Comparison of ENCODE assay signal across 12 cellular contexts in the genomic region with DNA sequence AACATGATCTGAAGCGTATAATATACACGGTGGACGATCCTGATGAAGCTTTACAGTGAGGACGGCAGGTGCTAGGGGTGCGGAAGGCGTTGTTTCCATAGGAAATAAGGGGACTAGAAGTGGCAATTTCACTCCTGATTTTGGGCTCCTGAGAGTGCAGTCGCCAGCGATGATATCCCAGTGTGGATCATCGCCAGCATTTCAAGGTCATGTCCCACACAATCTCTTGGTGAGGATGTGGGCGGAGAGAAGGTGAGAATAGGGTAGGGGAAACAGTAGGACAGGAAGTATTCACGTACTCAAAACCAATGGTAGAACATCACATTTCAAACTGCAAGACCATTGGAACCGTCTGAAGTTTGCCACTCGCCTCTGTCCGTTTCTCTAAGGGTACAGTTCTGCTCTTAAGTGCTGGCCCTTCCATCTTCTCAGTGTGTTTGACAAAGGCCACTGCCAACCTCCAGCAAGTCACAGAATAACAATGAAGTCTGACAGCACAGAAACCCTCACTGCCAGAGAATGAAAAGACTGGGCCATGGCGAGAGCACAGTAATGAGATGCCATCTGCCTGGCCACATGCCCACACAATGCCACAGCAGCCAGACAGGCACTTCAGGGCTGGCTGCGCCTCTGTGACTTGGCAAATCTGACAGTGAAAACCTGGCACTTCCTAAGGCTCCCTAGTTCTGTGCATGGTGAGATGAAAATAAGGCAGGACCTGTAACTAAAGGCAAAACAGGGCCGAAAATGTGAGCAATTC. TPM values are rescaled to one million over a fixed set of nuclear protein-coding genes. Genes with fewer than 3 reads are reported as not detected.
DNase-seq lines count a peak whose midpoint lies in the region; ATAC-seq and TF ChIP-seq lines count a peak whose summit lies in the region.
"Had no signal": no experiment of that assay in that cellular context is flagged by ENCODE, and none has a peak within 500 bp of the region (broad histone marks: within the 10 kb centered on the region; RNA-seq: fewer than 3 reads in every experiment).

No MANE protein-coding gene starts in this region.

- DNase-seq in IMR-90, result no peak
- DNase-seq in NCI-H446 treated with DMSO at 0.1 percent for 48 hours (lab: John Stamatoyannopoulos, UW), result peak; percentile 79
- DNase-seq in heart left ventricle, result peak; percentile 79 to 90 (median 83)
- DNase-seq in putamen (ENCODE audit: low spot score), result peak; percentile 89
- DNase-seq in NCI-H1930 (lab: John Stamatoyannopoulos, UW), result no peak
- DNase-seq in dermis blood vessel endothelial cell, result no peak
- DNase-seq in DMS114 treated with DMSO at 0.1 percent for 48 hours (lab: John Stamatoyannopoulos, UW; ENCODE audit: unreplicated experiment), result no peak
- no peak for DNase-seq in activated T-cell treated with anti-CD3 and anti-CD28 coated beads, Interleukin-2, amount 50 U/mL, for 1 hour
- DNase-seq: HFFc6; stimulated activated CD4-positive, alpha-beta T cell treated with anti-CD3 and anti-CD28 coated beads, Interleukin-2, amount 100 ng/mL, for 48 hours had no signal

- no peak overlapping the region for H3K14ac ChIP-seq in IMR-90 (replicated peaks; ENCODE audit: low read depth, low read length)

- H4K91ac ChIP-seq in IMR-90 (ENCODE audit: insufficient read depth, low read depth, low read length), result no peak overlapping the region

- peaks cover 18% of the 10 kb centered on the region for H4K20me1 ChIP-seq in IMR-90 (ENCODE audit: insufficient read depth, low read length)

- no peaks in the 10 kb centered on the region for H3K79me1 ChIP-seq in IMR-90 (ENCODE audit: low read depth in 1 of 2, low read length in 2 of 2)

- CTCF ChIA-PET in IMR-90 (lab: Yijun Ruan, JAX), result no interaction called here

- no peak overlapping the region for H3K23ac ChIP-seq in IMR-90 (ENCODE audit: low read depth, low read length)

- H3K4me1 ChIP-seq in IMR-90 (ENCODE audit: control insufficient read depth, insufficient read depth, low read length), result peaks cover 6% of the 10 kb centered on the region
- H3K4me1 ChIP-seq in heart left ventricle, result peaks cover 0 to 53% (median 23%) of the 10 kb centered on the region in 12 donors

- peaks cover 18% of the 10 kb centered on the region for H3K9me1 ChIP-seq in IMR-90 (ENCODE audit: insufficient read depth, low read length)

- no peak overlapping the region for H2BK120ac ChIP-seq in IMR-90 (ENCODE audit: low read depth, low read length)

- POLR2A ChIA-PET in IMR-90 (lab: Charles Lee; ENCODE audit: unreplicated experiment), result no interaction called here

- whole genome bisulfite sequencing in IMR-90 (ENCODE audit: extremely low coverage in 2 of 2, insufficient read length in 1 of 2), 2 experiments, result 98% methylated on average over 6 of the region's 17 CpGs; no CpG with 5 or more reads in 1 of the 2 experiments
- 58 to 71% (median 62%) methylated on average over 17 of the region's 17 CpGs for WGBS in heart left ventricle, 4 donors

- dilution Hi-C loops in IMR-90 (cut with HindIII; ENCODE audit: low sequenced_read_pairs, unreplicated experiment), result no loop called here

- peak overlapping the region; percentile 5 for H2AK9ac ChIP-seq in IMR-90 (replicated peaks; ENCODE audit: low read depth, low read length, poor library complexity)

- H3K4me3 ChIP-seq in IMR-90 (ENCODE audit: insufficient read depth, low read depth, low read length) (no peak overlapping the region), heart left ventricle (no peak overlapping the region)

- H3K27ac ChIP-seq in IMR-90 (ENCODE audit: insufficient read depth, low read length), result no peak overlapping the region
- peak overlapping the region; percentile 2 to 93 (median 74) for H3K27ac ChIP-seq in heart left ventricle
- H3K27ac ChIP-seq: KMS-11 had no signal

- no peak overlapping the region for H3K4ac ChIP-seq in IMR-90 (ENCODE audit: low read depth, low read length)

- no peak overlapping the region for H3K9ac ChIP-seq in IMR-90 (ENCODE audit: low read depth, low read length)
- H3K9ac ChIP-seq: KMS-11 had no signal

- H3K56ac ChIP-seq in IMR-90 (ENCODE audit: extremely low read depth, insufficient read depth, low read length), result no peak overlapping the region

- H3K9me3 ChIP-seq in IMR-90 (ENCODE audit: control insufficient read depth, insufficient read depth, low read length) (no peaks in the 10 kb centered on the region), heart left ventricle (no peaks in the 10 kb centered on the region)

- no peak overlapping the region for H4K8ac ChIP-seq in IMR-90 (ENCODE audit: low read depth in 2 of 2, low read length in 2 of 2)

- no peak for TF ChIP-seq RAD21 in IMR-90 (IDR thresholded peaks at IDR 0.05; ENCODE audit: low read length)

- in situ Hi-C loops in IMR-90 (cut with MboI; ENCODE audit: low sequenced_read_pairs), result no loop called here

- no peak for ATAC-seq in IMR-90 (ENCODE audit: low read depth)
- peak; percentile 67 to 81 (median 73) for ATAC-seq in heart left ventricle
- ATAC-seq: activated CD4-positive, CD25-positive, alpha-beta regulatory T cell treated with anti-CD3 and anti-CD28 coated beads, Interleukin-2, amount 50 U/mL, for 24 hours had no signal

- no peak for TF ChIP-seq POLR2A in IMR-90 (IDR thresholded peaks at IDR 0.05; ENCODE audit: low read depth, low read length)
- no peak for TF ChIP-seq POLR2A in heart left ventricle (IDR thresholded peaks at IDR 0.05)

- H2AK5ac ChIP-seq in IMR-90 (ENCODE audit: low read depth, low read length), result no peak overlapping the region

- intact Hi-C loops in IMR-90 (cut with micrococcal nuclease) (no loop called here), heart left ventricle (cut with DNase I) (no loop called here)

- no peak overlapping the region for H3K4me2 ChIP-seq in IMR-90 (ENCODE audit: low read depth, low read length)
- H3K4me2 ChIP-seq: KMS-11 had no signal

- TF ChIP-seq CTCF in IMR-90 (conservative IDR thresholded peaks at IDR 0.05; ENCODE audit: low read depth, low read length) (no peak), heart left ventricle (IDR thresholded peaks at IDR 0.05) (no peak)

- H2BK20ac ChIP-seq in IMR-90 (ENCODE audit: low read depth, low read length), result no peak overlapping the region

- H4K5ac ChIP-seq in IMR-90 (ENCODE audit: low read depth, low read length), result no peak overlapping the region

- no peak overlapping the region for H2BK5ac ChIP-seq in IMR-90 (ENCODE audit: low read depth, low read length, poor library complexity, severe bottlenecking)

- peaks cover 39% of the 10 kb centered on the region for H3K36me3 ChIP-seq in IMR-90 (ENCODE audit: control insufficient read depth, insufficient read depth, low read length)
- peaks cover 0 to 62% (median 49%) of the 10 kb centered on the region in 9 donors for H3K36me3 ChIP-seq in heart left ventricle

- H2AFZ ChIP-seq in IMR-90 (replicated peaks; ENCODE audit: low read length, poor library complexity), result no peak overlapping the region

- H2BK15ac ChIP-seq in IMR-90 (ENCODE audit: low read depth, low read length), result no peak overlapping the region

- H3K27me3 ChIP-seq in IMR-90 (ENCODE audit: control insufficient read depth, insufficient read depth, low read length), result no peaks in the 10 kb centered on the region
- no peaks in the 10 kb centered on the region for H3K27me3 ChIP-seq in heart left ventricle

- H3K18ac ChIP-seq in IMR-90 (ENCODE audit: low read depth, low read length), result no peak overlapping the region

- BruUV-seq in IMR-90 (replicated peaks; lab: Mats Ljungman, UMichigan), result no TSS peak

TF ChIP-seq in IMR-90, 13 proteins besides CTCF, POLR2A, EP300 and RAD21:
- no peak for TF ChIP-seq USF2 (IDR thresholded peaks at IDR 0.05; ENCODE audit: low read depth, low read length)
- no peak for TF ChIP-seq NFE2L2 (IDR thresholded peaks at IDR 0.05; ENCODE audit: low read depth, low read length)
- TF ChIP-seq BHLHE40 (IDR thresholded peaks at IDR 0.05; ENCODE audit: low read depth, low read length), result no peak
- TF ChIP-seq CHD1 (IDR thresholded peaks at IDR 0.05; ENCODE audit: low read depth, low read length), result no peak
- TF ChIP-seq CEBPB (IDR thresholded peaks at IDR 0.05; ENCODE audit: low read depth, low read length), result no peak
- no peak for TF ChIP-seq RCOR1 (IDR thresholded peaks at IDR 0.05; ENCODE audit: insufficient replicate concordance, low read length)
- no peak for TF ChIP-seq SMC3 (IDR thresholded peaks at IDR 0.05; ENCODE audit: low read depth, low read length)
- TF ChIP-seq RFX5 (IDR thresholded peaks at IDR 0.05; ENCODE audit: low read depth, low read length), result no peak
- TF ChIP-seq FOS (IDR thresholded peaks at IDR 0.05; ENCODE audit: low read depth, low read length), result no peak
- TF ChIP-seq MXI1 (IDR thresholded peaks at IDR 0.05; ENCODE audit: borderline replicate concordance, low read depth, low read length), result no peak
- TF ChIP-seq MAZ (IDR thresholded peaks at IDR 0.05; ENCODE audit: borderline replicate concordance, low read depth, low read length), result no peak
- no peak for TF ChIP-seq MAFK (IDR thresholded peaks at IDR 0.05; ENCODE audit: low read depth, low read length)
- TF ChIP-seq, protein P1, sequence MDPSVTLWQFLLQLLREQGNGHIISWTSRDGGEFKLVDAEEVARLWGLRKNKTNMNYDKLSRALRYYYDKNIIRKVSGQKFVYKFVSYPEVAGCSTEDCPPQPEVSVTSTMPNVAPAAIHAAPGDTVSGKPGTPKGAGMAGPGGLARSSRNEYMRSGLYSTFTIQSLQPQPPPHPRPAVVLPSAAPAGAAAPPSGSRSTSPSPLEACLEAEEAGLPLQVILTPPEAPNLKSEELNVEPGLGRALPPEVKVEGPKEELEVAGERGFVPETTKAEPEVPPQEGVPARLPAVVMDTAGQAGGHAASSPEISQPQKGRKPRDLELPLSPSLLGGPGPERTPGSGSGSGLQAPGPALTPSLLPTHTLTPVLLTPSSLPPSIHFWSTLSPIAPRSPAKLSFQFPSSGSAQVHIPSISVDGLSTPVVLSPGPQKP (IDR thresholded peaks at IDR 0.05; ENCODE audit: borderline replicate concordance, low read depth, low read length), result no peak
TF ChIP-seq in IMR-90: peak in this region for 0.

RNA-seq across cellular contexts. Expression of gene PCSK9, which starts 27.9 kb away (rescaled TPM):
- total RNA-seq in IMR-90 (2012; rRNA removed) (under 0.01 TPM in 2 replicates), heart left ventricle (under 1 TPM in 1 of 9 donors, not detected in 8; 0.45 TPM), dermis blood vessel endothelial cell (0.70 TPM in 1 of 2 replicates, not detected in the other)
- polyA plus RNA-seq in IMR-90 (2012; rRNA removed) (0.14 and 0.17 TPM in 2 replicates), heart left ventricle (under 1 TPM in 1 of 2 donors, not detected in 1; 0.04 TPM)
- polyA plus RNA-seq in IMR-90 (2012; cell fraction: cytosol; rRNA removed), result 0.12 and 0.35 TPM in 2 replicates
- 0.16 and 0.36 TPM in 2 replicates for polyA plus RNA-seq in IMR-90 (2012; cell fraction: nucleus; rRNA removed; ENCODE audit: low replicate concordance)

Comparison
In these comparisons a context has a peak if more than half of its experiments do, and no peak if none do; other contexts are left out.
1. DNase-seq: peak in NCI-H446 treated with DMSO at 0.1 percent for 48 hours (single experiment), heart left ventricle (5 of 5) and putamen (single experiment); none in IMR-90 (single experiment), NCI-H1930 (0 of 2), dermis blood vessel endothelial cell (single experiment), DMS114 treated with DMSO at 0.1 percent for 48 hours (single experiment) and activated T-cell treated with anti-CD3 and anti-CD28 coated beads, Interleukin-2, amount 50 U/mL, for 1 hour (single experiment).